ENCODE assay signal across 19 cellular contexts in genomic region chr3:43353923-43354670, GRCh38.
DNase-seq lines count a peak whose midpoint lies in the region; ATAC-seq and TF ChIP-seq lines count a peak whose summit lies in the region.
"Had no signal": no experiment of that assay in that cellular context is flagged by ENCODE, and none has a peak within 500 bp of the region (broad histone marks: within the 10 kb centered on the region; RNA-seq: fewer than 3 reads in every experiment).

No MANE protein-coding gene starts in this region.

- CTCF ChIA-PET in Calu3 (lab: Charles Lee) = no interaction called here
- CTCF ChIA-PET in activated CD4-positive, alpha-beta memory T cell treated with anti-CD3 and anti-CD28 coated beads, Interleukin-2, amount 10 ng/mL, durations not matched to agents 7 days and 5 days (lab: Charles Lee) = no interaction called here

- TF ChIP-seq CTCF in CD14-positive monocyte (IDR thresholded peaks at IDR 0.05) (no peak), Calu3 (IDR thresholded peaks at IDR 0.05; ENCODE audit: unreplicated experiment) (no peak)

- H3K4me1 Mint-ChIP-seq in CD14-positive monocyte (peaks cover 2% of the 10 kb centered on the region), Calu3 (ENCODE audit: low read depth, unreplicated experiment) (no peaks in the 10 kb centered on the region)
- H3K4me1 Mint-ChIP-seq in central memory CD8-positive, alpha-beta T cell = peaks cover 19% of the 10 kb centered on the region
- H3K4me1 Mint-ChIP-seq in activated CD4-positive, alpha-beta memory T cell treated with anti-CD3 and anti-CD28 coated beads, Interleukin-2, amount 10 ng/mL, durations not matched to agents 7 days and 5 days = peaks cover 6% of the 10 kb centered on the region
- peaks cover 6% of the 10 kb centered on the region for H3K4me1 Mint-ChIP-seq in activated T-helper 17 cell treated with anti-CD3 and anti-CD28 coated beads, Interleukin-2, amount 50 U/mL, for 72 hours

- no peak overlapping the region for H3K4me3 Mint-ChIP-seq in CD14-positive monocyte
- no peak overlapping the region for H3K4me3 Mint-ChIP-seq in Calu3 (ENCODE audit: low read depth, unreplicated experiment)
- peak overlapping the region; percentile 2 for H3K4me3 Mint-ChIP-seq in central memory CD8-positive, alpha-beta T cell
- H3K4me3 Mint-ChIP-seq in activated CD4-positive, alpha-beta memory T cell treated with anti-CD3 and anti-CD28 coated beads, Interleukin-2, amount 10 ng/mL, durations not matched to agents 7 days and 5 days = no peak overlapping the region
- H3K4me3 Mint-ChIP-seq in activated T-helper 17 cell treated with anti-CD3 and anti-CD28 coated beads, Interleukin-2, amount 50 U/mL, for 72 hours = no peak overlapping the region
- H3K4me3 Mint-ChIP-seq: IgD-negative memory B cell had no signal

- no TSS peak for BruUV-seq in Calu3 (replicated peaks; lab: Mats Ljungman, UMichigan)

- peaks cover 0 to 2% (median 2%) of the 10 kb centered on the region in 3 donors for H3K27me3 Mint-ChIP-seq in CD14-positive monocyte (ENCODE audit: low read depth in 3 of 3)
- H3K27me3 Mint-ChIP-seq in Calu3 (ENCODE audit: unreplicated experiment) = no peaks in the 10 kb centered on the region
- no peaks in the 10 kb centered on the region for H3K27me3 Mint-ChIP-seq in central memory CD8-positive, alpha-beta T cell
- no peaks in the 10 kb centered on the region for H3K27me3 Mint-ChIP-seq in activated CD4-positive, alpha-beta memory T cell treated with anti-CD3 and anti-CD28 coated beads, Interleukin-2, amount 10 ng/mL, durations not matched to agents 7 days and 5 days
- no peaks in the 10 kb centered on the region for H3K27me3 Mint-ChIP-seq in activated T-helper 17 cell treated with anti-CD3 and anti-CD28 coated beads, Interleukin-2, amount 50 U/mL, for 72 hours
- H3K27me3 Mint-ChIP-seq: IgD-negative memory B cell had no signal

- DNase-seq in CD14-positive monocyte (ENCODE audit: low spot score) (no peak), Calu3 (no peak), left lobe of liver (ENCODE audit: low spot score) (peak; percentile 85), NCI-H226 (no peak)
- no peak for DNase-seq in central memory CD8-positive, alpha-beta T cell (ENCODE audit: low spot score in 2 of 2)
- DNase-seq in activated CD4-positive, alpha-beta memory T cell treated with anti-CD3 and anti-CD28 coated beads, Interleukin-2, amount 10 ng/mL, durations not matched to agents 7 days and 5 days = no peak
- DNase-seq: C1 segment of cervical spinal cord, DMS79, GM23248, HCEC 1CT, Kasumi-1, NCI-H1417 treated with DMSO at 0.1 percent for 48 hours, NCI-H2029 treated with DMSO at 0.1 percent for 48 hours, NCI-H510A, Peyer's patch had no signal

- no peak for ATAC-seq in central memory CD8-positive, alpha-beta T cell (replicated peaks; ENCODE audit: extremely low read depth, poor library complexity, severe bottlenecking)
- ATAC-seq in left lobe of liver (peak; percentile 99), GM21381 (IDR thresholded peaks at IDR 0.05; ENCODE audit: unreplicated experiment) (no peak)
- no peak for ATAC-seq in activated T-helper 17 cell treated with anti-CD3 and anti-CD28 coated beads, Interleukin-2, amount 50 U/mL, for 72 hours (replicated peaks)
- ATAC-seq: Right ventricle myocardium inferior had no signal

- H3K9me3 Mint-ChIP-seq in CD14-positive monocyte (peaks cover 40 to 56% (median 49%) of the 10 kb centered on the region in 7 donors), Calu3 (ENCODE audit: low read depth, unreplicated experiment) (peaks cover 12% of the 10 kb centered on the region)
- peaks cover 36% of the 10 kb centered on the region for H3K9me3 Mint-ChIP-seq in central memory CD8-positive, alpha-beta T cell
- H3K9me3 Mint-ChIP-seq in activated CD4-positive, alpha-beta memory T cell treated with anti-CD3 and anti-CD28 coated beads, Interleukin-2, amount 10 ng/mL, durations not matched to agents 7 days and 5 days = peaks cover 68% of the 10 kb centered on the region
- peaks cover 34% of the 10 kb centered on the region for H3K9me3 Mint-ChIP-seq in activated T-helper 17 cell treated with anti-CD3 and anti-CD28 coated beads, Interleukin-2, amount 50 U/mL, for 72 hours

- H3K36me3 Mint-ChIP-seq in CD14-positive monocyte (peaks cover 34 to 58% of the 10 kb centered on the region in 2 donors), Calu3 (ENCODE audit: insufficient read depth, unreplicated experiment) (no peaks in the 10 kb centered on the region)
- peaks cover 29% of the 10 kb centered on the region for H3K36me3 Mint-ChIP-seq in central memory CD8-positive, alpha-beta T cell (ENCODE audit: insufficient read depth)
- peaks cover 81% of the 10 kb centered on the region for H3K36me3 Mint-ChIP-seq in activated CD4-positive, alpha-beta memory T cell treated with anti-CD3 and anti-CD28 coated beads, Interleukin-2, amount 10 ng/mL, durations not matched to agents 7 days and 5 days (ENCODE audit: low read depth)
- H3K36me3 Mint-ChIP-seq in activated T-helper 17 cell treated with anti-CD3 and anti-CD28 coated beads, Interleukin-2, amount 50 U/mL, for 72 hours (ENCODE audit: low read depth) = peaks cover 40% of the 10 kb centered on the region

- POLR2A ChIA-PET in activated CD4-positive, alpha-beta memory T cell treated with anti-CD3 and anti-CD28 coated beads, Interleukin-2, amount 10 ng/mL, durations not matched to agents 7 days and 5 days (lab: Charles Lee) = no interaction called here

- intact Hi-C loops in CD14-positive monocyte (cut with micrococcal nuclease) = no loop called here
- intact Hi-C loops in Calu3 (cut with micrococcal nuclease; ENCODE audit: unreplicated experiment) = no loop called here

- H3K27ac Mint-ChIP-seq in CD14-positive monocyte (peak overlapping the region in 5 of 7 donors; percentile 12 to 75 (median 66)), Calu3 (ENCODE audit: unreplicated experiment) (peak overlapping the region; percentile 24)
- H3K27ac Mint-ChIP-seq in central memory CD8-positive, alpha-beta T cell (ENCODE audit: low read depth) = peak overlapping the region; percentile 71
- H3K27ac Mint-ChIP-seq in activated CD4-positive, alpha-beta memory T cell treated with anti-CD3 and anti-CD28 coated beads, Interleukin-2, amount 10 ng/mL, durations not matched to agents 7 days and 5 days = no peak overlapping the region
- H3K27ac Mint-ChIP-seq in activated T-helper 17 cell treated with anti-CD3 and anti-CD28 coated beads, Interleukin-2, amount 50 U/mL, for 72 hours = no peak overlapping the region
- H3K27ac Mint-ChIP-seq: IgD-negative memory B cell had no signal

Comparison
In these comparisons a context has a peak if more than half of its experiments do, and no peak if none do; other contexts are left out.
1. H3K27ac Mint-ChIP-seq: peak in CD14-positive monocyte (5 of 7), Calu3 (single experiment) and central memory CD8-positive, alpha-beta T cell (single experiment); none in activated CD4-positive, alpha-beta memory T cell treated with anti-CD3 and anti-CD28 coated beads, Interleukin-2, amount 10 ng/mL, durations not matched to agents 7 days and 5 days (single experiment) and activated T-helper 17 cell treated with anti-CD3 and anti-CD28 coated beads, Interleukin-2, amount 50 U/mL, for 72 hours (single experiment).